Comparison of ENCODE assay signal across 18 cellular contexts in the genomic region with DNA sequence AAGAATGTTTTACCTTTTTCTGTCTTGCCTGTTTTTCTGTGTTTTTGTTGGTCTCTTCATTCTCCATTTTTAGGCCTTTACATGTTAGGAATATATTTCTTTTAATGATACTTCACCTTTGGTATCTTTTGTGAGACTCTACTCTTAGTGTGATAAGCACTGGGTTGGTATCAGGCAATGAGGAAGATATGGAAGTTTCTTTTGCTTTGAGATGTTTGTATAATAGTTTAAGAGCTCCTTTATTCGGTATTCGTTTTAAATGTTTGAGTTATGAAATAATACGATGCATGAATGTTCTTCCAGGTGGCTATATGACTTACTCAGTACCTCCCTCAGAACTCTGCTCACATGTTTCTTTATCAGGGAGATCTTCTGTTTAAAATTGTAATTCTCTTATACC.
DNase-seq lines count a peak whose midpoint lies in the region; ATAC-seq, FAIRE-seq and TF ChIP-seq lines count a peak whose summit lies in the region.
"Had no signal": no experiment of that assay in that cellular context is flagged by ENCODE, and none has a peak within 500 bp of the region (broad histone marks: within the 10 kb centered on the region; RNA-seq: fewer than 3 reads in every experiment).

No MANE protein-coding gene starts in this region.

- H3K4me2 ChIP-seq in DND-41 (ENCODE audit: insufficient read depth, low read length) (no peak overlapping the region), skeletal muscle satellite cell (ENCODE audit: low read length) (no peak overlapping the region)

- H3K36me3 Mint-ChIP-seq in WTC11 = peaks cover 18% of the 10 kb centered on the region

- TF ChIP-seq CTCF in DND-41 (IDR thresholded peaks at IDR 0.05; ENCODE audit: borderline replicate concordance, extremely low read depth, low read length, poor library complexity, severe bottlenecking) (no peak), WTC11 (IDR thresholded peaks at IDR 0.05) (no peak)

- H3K4me3 ChIP-seq in DND-41 (ENCODE audit: low read depth in 1 of 2, low read length in 2 of 2) (no peak overlapping the region), skeletal muscle satellite cell (ENCODE audit: low read length) (no peak overlapping the region)
- H3K4me3 ChIP-seq: HAP-1, lung, pancreas had no signal

- peaks cover 40% of the 10 kb centered on the region for H3K36me3 ChIP-seq in DND-41 (ENCODE audit: insufficient read depth, low read length)
- H3K36me3 ChIP-seq in skeletal muscle satellite cell (ENCODE audit: insufficient read depth, low read length) = no peaks in the 10 kb centered on the region
- H3K36me3 ChIP-seq: HAP-1, pancreas had no signal

- no peaks in the 10 kb centered on the region for H3K27me3 ChIP-seq in DND-41 (ENCODE audit: insufficient read depth, low read length, poor library complexity)
- no peaks in the 10 kb centered on the region for H3K27me3 ChIP-seq in skeletal muscle satellite cell (ENCODE audit: control insufficient read depth, insufficient read depth, low read length)
- H3K27me3 ChIP-seq: pancreas had no signal

- peaks cover 29% of the 10 kb centered on the region for H3K4me1 Mint-ChIP-seq in WTC11

- H3K79me2 ChIP-seq in DND-41 (ENCODE audit: insufficient read depth, low read length) = peaks cover 50% of the 10 kb centered on the region

- no peaks in the 10 kb centered on the region for H3K27me3 Mint-ChIP-seq in WTC11 (ENCODE audit: low read depth)

- H3K27ac Mint-ChIP-seq in WTC11 = peak overlapping the region; percentile 89

- POLR2A ChIA-PET in WTC11 (lab: Charles Lee) = no interaction called here

- H3K27ac ChIP-seq in DND-41 (ENCODE audit: low read length) = no peak overlapping the region

- ATAC-seq in DND-41 (ENCODE audit: insufficient read depth, low read depth) = peak; percentile 50; the same call in 1 of the 3 replicates
- ATAC-seq in WTC11 = no peak
- no peak for ATAC-seq in HG03139 (IDR thresholded peaks at IDR 0.05; ENCODE audit: unreplicated experiment)
- ATAC-seq in GM19452 (IDR thresholded peaks at IDR 0.05; ENCODE audit: unreplicated experiment) = no peak

- CTCF ChIA-PET in WTC11 (lab: Charles Lee) = no interaction called here

- peak; percentile 62 for FAIRE-seq in islet of Langerhans (lab: Jason Lieb, UNC)
- FAIRE-seq: colon had no signal

- H3K4me1 ChIP-seq in DND-41 (ENCODE audit: insufficient read depth, low read length) = no peaks in the 10 kb centered on the region; the same call in 1 of the 2 replicates
- H3K4me1 ChIP-seq in skeletal muscle satellite cell (ENCODE audit: control insufficient read depth, insufficient read depth, low read length) = peaks cover 17% of the 10 kb centered on the region
- H3K4me1 ChIP-seq: HAP-1 had no signal

- H2AFZ ChIP-seq in DND-41 (ENCODE audit: low read depth, low read length) = no peak overlapping the region

- peaks cover 17% of the 10 kb centered on the region for H3K9me3 Mint-ChIP-seq in WTC11
- H3K9me3 Mint-ChIP-seq: immature natural killer cell had no signal

- DNase-seq in DND-41 (no peak), WTC11 (ENCODE audit: low spot score) (no peak), NCI-H226 (no peak)
- DNase-seq: AML-193; Calu3; immature natural killer cell; NCI-H1436; NCI-H2171; pancreas; SHP77; stimulated activated CD4-positive, alpha-beta T cell treated with anti-CD3 and anti-CD28 coated beads, Interleukin-2, amount 100 ng/mL, for 48 hours had no signal

- no peak overlapping the region for H3K4me3 Mint-ChIP-seq in WTC11
- H3K4me3 Mint-ChIP-seq: immature natural killer cell had no signal

- H3K9me3 ChIP-seq in DND-41 (ENCODE audit: insufficient read depth, low read length, severe bottlenecking) (no peaks in the 10 kb centered on the region), skeletal muscle satellite cell (replicated peaks; ENCODE audit: low read length) (no peaks in the 10 kb centered on the region)
- H3K9me3 ChIP-seq: HAP-1, pancreas had no signal

- H4K20me1 ChIP-seq in DND-41 (ENCODE audit: insufficient read depth, low read length) = no peaks in the 10 kb centered on the region

- H3K9ac ChIP-seq in DND-41 (ENCODE audit: low read depth, low read length) (no peak overlapping the region), skeletal muscle satellite cell (ENCODE audit: low read depth, low read length) (peak overlapping the region; percentile 5)

TF ChIP-seq in WTC11, 78 proteins besides CTCF, POLR2A, EP300 and RAD21:
- TF ChIP-seq HMGA2 (CRISPR knock-in tag; IDR thresholded peaks at IDR 0.05) = no peak
- TF ChIP-seq, protein P1, sequence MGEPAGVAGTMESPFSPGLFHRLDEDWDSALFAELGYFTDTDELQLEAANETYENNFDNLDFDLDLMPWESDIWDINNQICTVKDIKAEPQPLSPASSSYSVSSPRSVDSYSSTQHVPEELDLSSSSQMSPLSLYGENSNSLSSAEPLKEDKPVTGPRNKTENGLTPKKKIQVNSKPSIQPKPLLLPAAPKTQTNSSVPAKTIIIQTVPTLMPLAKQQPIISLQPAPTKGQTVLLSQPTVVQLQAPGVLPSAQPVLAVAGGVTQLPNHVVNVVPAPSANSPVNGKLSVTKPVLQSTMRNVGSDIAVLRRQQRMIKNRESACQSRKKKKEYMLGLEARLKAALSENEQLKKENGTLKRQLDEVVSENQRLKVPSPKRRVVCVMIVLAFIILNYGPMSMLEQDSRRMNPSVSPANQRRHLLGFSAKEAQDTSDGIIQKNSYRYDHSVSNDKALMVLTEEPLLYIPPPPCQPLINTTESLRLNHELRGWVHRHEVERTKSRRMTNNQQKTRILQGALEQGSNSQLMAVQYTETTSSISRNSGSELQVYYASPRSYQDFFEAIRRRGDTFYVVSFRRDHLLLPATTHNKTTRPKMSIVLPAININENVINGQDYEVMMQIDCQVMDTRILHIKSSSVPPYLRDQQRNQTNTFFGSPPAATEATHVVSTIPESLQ (CRISPR knock-in tag; IDR thresholded peaks at IDR 0.05) = no peak
TF ChIP-seq in WTC11: peak in this region for 0.
